ENCODE assay signal across 1 cellular context in the genomic region with DNA sequence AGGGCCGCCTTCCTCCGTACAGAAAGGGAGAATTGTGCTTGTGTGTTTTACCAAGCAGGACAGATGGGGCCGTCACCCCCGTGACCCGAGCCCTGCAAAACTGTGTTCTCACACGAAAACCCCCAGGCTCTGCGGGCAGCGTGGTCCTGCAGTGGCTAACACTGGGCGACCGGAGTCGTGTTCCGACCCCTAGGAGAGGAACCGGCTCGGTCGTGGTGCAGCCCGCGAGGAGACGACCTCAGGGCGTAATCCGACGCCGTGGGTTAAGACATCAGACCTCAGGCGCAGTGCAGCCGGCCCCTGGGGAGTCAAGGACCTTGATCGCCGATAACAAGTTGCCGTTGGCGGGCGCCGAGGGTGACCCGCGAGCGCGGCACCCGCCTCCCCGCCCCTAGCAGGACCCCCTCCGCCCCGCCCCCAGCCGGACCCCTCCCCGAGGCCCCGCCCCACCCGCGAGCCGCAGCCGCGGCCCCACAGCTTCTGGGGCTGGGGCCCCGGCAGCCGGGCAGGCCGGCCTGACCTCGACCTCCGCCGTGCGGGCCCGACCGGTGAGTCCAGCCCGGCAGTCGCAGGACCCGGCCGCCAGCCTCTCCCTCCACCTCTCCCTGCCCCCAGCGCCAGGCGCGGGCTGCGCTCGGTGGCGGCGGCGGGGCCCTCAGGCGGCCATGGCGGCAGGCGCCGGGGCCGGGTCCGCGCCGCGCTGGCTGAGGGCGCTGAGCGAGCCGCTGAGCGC.
TF ChIP-seq lines count a peak whose summit lies in the region.

CHPT1 (plus strand) TSS at position 444 of the 733 bp plus-strand sequence; CDS start at position 666, 222 bp downstream.

TF ChIP-seq in HepG2, 621 proteins besides CTCF, POLR2A, EP300 and RAD21 (continued from another document and continues in another):
- TF ChIP-seq, protein P1, sequence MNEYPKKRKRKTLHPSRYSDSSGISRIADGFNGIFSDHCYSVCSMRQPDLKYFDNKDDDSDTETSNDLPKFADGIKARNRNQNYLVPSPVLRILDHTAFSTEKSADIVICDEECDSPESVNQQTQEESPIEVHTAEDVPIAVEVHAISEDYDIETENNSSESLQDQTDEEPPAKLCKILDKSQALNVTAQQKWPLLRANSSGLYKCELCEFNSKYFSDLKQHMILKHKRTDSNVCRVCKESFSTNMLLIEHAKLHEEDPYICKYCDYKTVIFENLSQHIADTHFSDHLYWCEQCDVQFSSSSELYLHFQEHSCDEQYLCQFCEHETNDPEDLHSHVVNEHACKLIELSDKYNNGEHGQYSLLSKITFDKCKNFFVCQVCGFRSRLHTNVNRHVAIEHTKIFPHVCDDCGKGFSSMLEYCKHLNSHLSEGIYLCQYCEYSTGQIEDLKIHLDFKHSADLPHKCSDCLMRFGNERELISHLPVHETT (CRISPR knock-in tag; conservative IDR thresholded peaks at IDR 0.05): 0 out of 2 replicates have a peak, but pooled peaks have one; percentile 19
- TF ChIP-seq ZSCAN21 (CRISPR knock-in tag; IDR thresholded peaks at IDR 0.05; ENCODE audit: borderline replicate concordance) (no peak), ZNF841 (CRISPR knock-in tag; IDR thresholded peaks at IDR 0.05; ENCODE audit: borderline replicate concordance) (0 out of 2 replicates have a peak, but pooled peaks have one; percentile 21), ZNF510 (CRISPR knock-in tag; IDR thresholded peaks at IDR 0.05; ENCODE audit: low read depth) (no peak), YEATS2 (CRISPR knock-in tag; IDR thresholded peaks at IDR 0.05; ENCODE audit: borderline replicate concordance) (no peak), CREM (IDR thresholded peaks at IDR 0.05) (no peak), CREM (CRISPR knock-in tag; IDR thresholded peaks at IDR 0.05) (no peak), HES4 (CRISPR knock-in tag; IDR thresholded peaks at IDR 0.05; ENCODE audit: borderline replicate concordance) (peak; percentile 75), FOXJ3 (CRISPR knock-in tag; IDR thresholded peaks at IDR 0.05; ENCODE audit: borderline replicate concordance) (no peak), ZNF646 (CRISPR knock-in tag; IDR thresholded peaks at IDR 0.05) (0 out of 2 replicates have a peak, but pooled peaks have one; percentile 46), SUZ12 (IDR thresholded peaks at IDR 0.05; ENCODE audit: low read depth, low read length) (no peak), ARNTL (CRISPR knock-in tag; IDR thresholded peaks at IDR 0.05) (no peak), PPARG (CRISPR knock-in tag; conservative IDR thresholded peaks at IDR 0.05) (no peak), ZNF777 (CRISPR knock-in tag; IDR thresholded peaks at IDR 0.05) (peak; percentile 12; the same call in 1 of the 2 replicates), ZSCAN9 (CRISPR knock-in tag; IDR thresholded peaks at IDR 0.05; ENCODE audit: borderline replicate concordance) (no peak), ZNF644 (CRISPR knock-in tag; IDR thresholded peaks at IDR 0.05; ENCODE audit: low read depth) (no peak), KDM5B (CRISPR knock-in tag; IDR thresholded peaks at IDR 0.05; ENCODE audit: borderline replicate concordance) (peak; percentile 16; the same call in 1 of the 2 replicates), ZXDC (CRISPR knock-in tag; IDR thresholded peaks at IDR 0.05) (no peak), CCDC6 (CRISPR knock-in tag; IDR thresholded peaks at IDR 0.05) (no peak), ZNF598 (CRISPR knock-in tag; IDR thresholded peaks at IDR 0.05; ENCODE audit: borderline replicate concordance) (no peak), THAP11 (CRISPR knock-in tag; IDR thresholded peaks at IDR 0.05) (no peak), ATF1 (CRISPR knock-in tag; IDR thresholded peaks at IDR 0.05) (no peak), ZNF576 (CRISPR knock-in tag; IDR thresholded peaks at IDR 0.05) (no peak), HNRNPUL1 (IDR thresholded peaks at IDR 0.05; ENCODE audit: low read depth, low read length) (no peak), GABPA (IDR thresholded peaks at IDR 0.05; ENCODE audit: low read depth, low read length) (no peak), GABPA (CRISPR knock-in tag; IDR thresholded peaks at IDR 0.05; ENCODE audit: low read depth) (no peak), MEF2D (CRISPR knock-in tag; IDR thresholded peaks at IDR 0.05) (no peak), HNRNPK (IDR thresholded peaks at IDR 0.05; ENCODE audit: low read depth, low read length, poor library complexity, severe bottlenecking) (peak; percentile 31), MAFF (IDR thresholded peaks at IDR 0.05; ENCODE audit: low read depth, low read length) (no peak), SATB2 (CRISPR knock-in tag; IDR thresholded peaks at IDR 0.05) (0 out of 2 replicates have a peak, but pooled peaks have one; percentile 27)
- TF ChIP-seq, protein P2, sequence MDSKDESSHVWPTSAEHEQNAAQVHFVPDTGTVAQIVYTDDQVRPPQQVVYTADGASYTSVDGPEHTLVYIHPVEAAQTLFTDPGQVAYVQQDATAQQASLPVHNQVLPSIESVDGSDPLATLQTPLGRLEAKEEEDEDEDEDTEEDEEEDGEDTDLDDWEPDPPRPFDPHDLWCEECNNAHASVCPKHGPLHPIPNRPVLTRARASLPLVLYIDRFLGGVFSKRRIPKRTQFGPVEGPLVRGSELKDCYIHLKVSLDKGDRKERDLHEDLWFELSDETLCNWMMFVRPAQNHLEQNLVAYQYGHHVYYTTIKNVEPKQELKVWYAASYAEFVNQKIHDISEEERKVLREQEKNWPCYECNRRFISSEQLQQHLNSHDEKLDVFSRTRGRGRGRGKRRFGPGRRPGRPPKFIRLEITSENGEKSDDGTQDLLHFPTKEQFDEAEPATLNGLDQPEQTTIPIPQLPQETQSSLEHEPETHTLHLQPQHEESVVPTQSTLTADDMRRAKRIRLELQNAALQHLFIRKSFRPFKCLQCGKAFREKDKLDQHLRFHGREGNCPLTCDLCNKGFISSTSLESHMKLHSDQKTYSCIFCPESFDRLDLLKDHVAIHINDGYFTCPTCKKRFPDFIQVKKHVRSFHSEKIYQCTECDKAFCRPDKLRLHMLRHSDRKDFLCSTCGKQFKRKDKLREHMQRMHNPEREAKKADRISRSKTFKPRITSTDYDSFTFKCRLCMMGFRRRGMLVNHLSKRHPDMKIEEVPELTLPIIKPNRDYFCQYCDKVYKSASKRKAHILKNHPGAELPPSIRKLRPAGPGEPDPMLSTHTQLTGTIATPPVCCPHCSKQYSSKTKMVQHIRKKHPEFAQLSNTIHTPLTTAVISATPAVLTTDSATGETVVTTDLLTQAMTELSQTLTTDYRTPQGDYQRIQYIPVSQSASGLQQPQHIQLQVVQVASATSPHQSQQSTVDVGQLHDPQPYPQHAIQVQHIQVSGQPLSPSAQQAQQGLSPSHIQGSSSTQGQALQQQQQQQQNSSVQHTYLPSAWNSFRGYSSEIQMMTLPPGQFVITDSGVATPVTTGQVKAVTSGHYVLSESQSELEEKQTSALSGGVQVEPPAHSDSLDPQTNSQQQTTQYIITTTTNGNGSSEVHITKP (CRISPR knock-in tag; IDR thresholded peaks at IDR 0.05; ENCODE audit: low read depth): 0 out of 2 replicates have a peak, but pooled peaks have one; percentile 23
- TF ChIP-seq, protein P3, sequence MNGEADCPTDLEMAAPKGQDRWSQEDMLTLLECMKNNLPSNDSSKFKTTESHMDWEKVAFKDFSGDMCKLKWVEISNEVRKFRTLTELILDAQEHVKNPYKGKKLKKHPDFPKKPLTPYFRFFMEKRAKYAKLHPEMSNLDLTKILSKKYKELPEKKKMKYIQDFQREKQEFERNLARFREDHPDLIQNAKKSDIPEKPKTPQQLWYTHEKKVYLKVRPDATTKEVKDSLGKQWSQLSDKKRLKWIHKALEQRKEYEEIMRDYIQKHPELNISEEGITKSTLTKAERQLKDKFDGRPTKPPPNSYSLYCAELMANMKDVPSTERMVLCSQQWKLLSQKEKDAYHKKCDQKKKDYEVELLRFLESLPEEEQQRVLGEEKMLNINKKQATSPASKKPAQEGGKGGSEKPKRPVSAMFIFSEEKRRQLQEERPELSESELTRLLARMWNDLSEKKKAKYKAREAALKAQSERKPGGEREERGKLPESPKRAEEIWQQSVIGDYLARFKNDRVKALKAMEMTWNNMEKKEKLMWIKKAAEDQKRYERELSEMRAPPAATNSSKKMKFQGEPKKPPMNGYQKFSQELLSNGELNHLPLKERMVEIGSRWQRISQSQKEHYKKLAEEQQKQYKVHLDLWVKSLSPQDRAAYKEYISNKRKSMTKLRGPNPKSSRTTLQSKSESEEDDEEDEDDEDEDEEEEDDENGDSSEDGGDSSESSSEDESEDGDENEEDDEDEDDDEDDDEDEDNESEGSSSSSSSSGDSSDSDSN (CRISPR knock-in tag; IDR thresholded peaks at IDR 0.05): peak; percentile 69
- TF ChIP-seq, protein P4, sequence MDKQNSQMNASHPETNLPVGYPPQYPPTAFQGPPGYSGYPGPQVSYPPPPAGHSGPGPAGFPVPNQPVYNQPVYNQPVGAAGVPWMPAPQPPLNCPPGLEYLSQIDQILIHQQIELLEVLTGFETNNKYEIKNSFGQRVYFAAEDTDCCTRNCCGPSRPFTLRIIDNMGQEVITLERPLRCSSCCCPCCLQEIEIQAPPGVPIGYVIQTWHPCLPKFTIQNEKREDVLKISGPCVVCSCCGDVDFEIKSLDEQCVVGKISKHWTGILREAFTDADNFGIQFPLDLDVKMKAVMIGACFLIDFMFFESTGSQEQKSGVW (CRISPR knock-in tag; IDR thresholded peaks at IDR 0.05; ENCODE audit: borderline replicate concordance): no peak
